29 cellular contexts compared by ENCODE assay signal in genomic region chr1:2986549-2987305, GRCh38. TPM values are rescaled to one million over a fixed set of nuclear protein-coding genes. Genes with fewer than 3 reads are reported as not detected.
DNase-seq lines count a peak whose midpoint lies in the region; ATAC-seq and TF ChIP-seq lines count a peak whose summit lies in the region.
"Had no signal": no experiment of that assay in that cellular context is flagged by ENCODE, and none has a peak within 500 bp of the region (broad histone marks: within the 10 kb centered on the region; RNA-seq: fewer than 3 reads in every experiment).

No MANE protein-coding gene starts in this region.

- no peak overlapping the region for H3K27ac ChIP-seq in HEK293 (ENCODE audit: extremely low read depth, low read depth, low read length)
- no peak overlapping the region for H3K27ac ChIP-seq in spleen
- H3K27ac ChIP-seq: SK-N-MC had no signal

- TF ChIP-seq POLR2A in spleen (IDR thresholded peaks at IDR 0.05), result no peak

- CTCF ChIA-PET in HEK293 (lab: Yijun Ruan, JAX), result interaction anchor here (0.6 to 1.0 kb wide), 3 partner anchors 13 to 324 kb away, joined by 3 to 4 read pairs (median 4); no protein-coding TSS in a partner anchor
- CTCF ChIA-PET in Caco-2 (lab: Charles Lee), result no interaction called here

- no peak overlapping the region for H3K4me3 ChIP-seq in HEK293 (ENCODE audit: low read depth, low read length)
- H3K4me3 ChIP-seq in spleen, result no peak overlapping the region
- H3K4me3 ChIP-seq in Caco-2 (ENCODE audit: low read depth, low read length), result no peak overlapping the region
- H3K4me3 ChIP-seq: GM12878, MG63, SK-N-MC had no signal

- POLR2A ChIA-PET in HEK293 (lab: Yijun Ruan, JAX) (no interaction called here), Caco-2 (lab: Charles Lee) (no interaction called here)

- no peak for TF ChIP-seq CTCF in CD14-positive monocyte (IDR thresholded peaks at IDR 0.05)
- TF ChIP-seq CTCF in HEK293 (tag by site-specific recombination; IDR thresholded peaks at IDR 0.05), result no peak
- TF ChIP-seq CTCF in spleen (IDR thresholded peaks at IDR 0.05 in 8 of 11, conservative IDR thresholded peaks at IDR 0.05 in 3 of 11), result no peak
- TF ChIP-seq CTCF in Caco-2 (IDR thresholded peaks at IDR 0.05; ENCODE audit: insufficient read depth in 1 of 2, low read depth in 1 of 2, low read length in 1 of 2, severe bottlenecking in 1 of 2, unreplicated experiment in 1 of 2), result no peak

- H3K4me1 Mint-ChIP-seq in CD14-positive monocyte (no peaks in the 10 kb centered on the region), Caco-2 (ENCODE audit: low read depth, unreplicated experiment) (no peaks in the 10 kb centered on the region)
- no peaks in the 10 kb centered on the region for H3K4me1 Mint-ChIP-seq in stimulated activated naive CD8-positive, alpha-beta T cell treated with anti-CD3 and anti-CD28 coated beads, Interleukin-15, amount 100 ng/mL, for 72 hours

- 81 to 86% (median 83%) methylated on average over 7 to 10 of the region's 10 CpGs for whole genome bisulfite sequencing in spleen, 5 donors

- H3K9me3 ChIP-seq in HEK293 (ENCODE audit: control insufficient read depth, insufficient read depth, low read depth, low read length), result no peaks in the 10 kb centered on the region
- no peaks in the 10 kb centered on the region for H3K9me3 ChIP-seq in spleen
- H3K9me3 ChIP-seq in Caco-2, result no peaks in the 10 kb centered on the region
- H3K9me3 ChIP-seq: MG63 had no signal

- DNase-seq in CD14-positive monocyte (ENCODE audit: low spot score), result peak; percentile 34
- peak; percentile 82 for DNase-seq in mesenteric fat pad (ENCODE audit: low spot score)
- DNase-seq in spleen, result peak; percentile 31
- no peak for DNase-seq in NCI-H1105 treated with DMSO at 0.1 percent for 48 hours (lab: John Stamatoyannopoulos, UW)
- no peak for DNase-seq in Caco-2
- DNase-seq in stimulated activated naive CD8-positive, alpha-beta T cell treated with anti-CD3 and anti-CD28 coated beads, Interleukin-15, amount 100 ng/mL, for 72 hours, result no peak
- DNase-seq: C1 segment of cervical spinal cord; CD8-positive, alpha-beta T cell; DMS 273 treated with DMSO at 0.1 percent for 48 hours; DMS79; EL; GDM1; HCEC 1CT; IMR-90; KG1; MG63; NCI-H1417; NCI-H1694; NCI-H2029 treated with DMSO at 0.1 percent for 48 hours; NCI-H226; NCI-H510A; NCI-H69; RPMI8226; SHP77 treated with DMSO at 0.1 percent for 48 hours had no signal

- H3K36me3 Mint-ChIP-seq in CD14-positive monocyte (no peaks in the 10 kb centered on the region), Caco-2 (ENCODE audit: insufficient read depth, unreplicated experiment) (no peaks in the 10 kb centered on the region)
- H3K36me3 Mint-ChIP-seq: CD8-positive, alpha-beta T cell had no signal

- no peak overlapping the region for H3K27ac Mint-ChIP-seq in CD14-positive monocyte
- H3K27ac Mint-ChIP-seq in Caco-2 (ENCODE audit: unreplicated experiment), result no peak overlapping the region
- H3K27ac Mint-ChIP-seq in stimulated activated naive CD8-positive, alpha-beta T cell treated with anti-CD3 and anti-CD28 coated beads, Interleukin-15, amount 100 ng/mL, for 72 hours, result no peak overlapping the region
- H3K27ac Mint-ChIP-seq: CD8-positive, alpha-beta T cell had no signal

- H3K9me3 Mint-ChIP-seq in CD14-positive monocyte (no peaks in the 10 kb centered on the region), Caco-2 (ENCODE audit: unreplicated experiment) (peaks cover 11% of the 10 kb centered on the region)
- no peaks in the 10 kb centered on the region for H3K9me3 Mint-ChIP-seq in stimulated activated naive CD8-positive, alpha-beta T cell treated with anti-CD3 and anti-CD28 coated beads, Interleukin-15, amount 100 ng/mL, for 72 hours
- H3K9me3 Mint-ChIP-seq: CD8-positive, alpha-beta T cell had no signal

- no peak overlapping the region for H3K4me3 Mint-ChIP-seq in CD14-positive monocyte
- H3K4me3 Mint-ChIP-seq in Caco-2 (ENCODE audit: unreplicated experiment), result no peak overlapping the region
- H3K4me3 Mint-ChIP-seq in stimulated activated naive CD8-positive, alpha-beta T cell treated with anti-CD3 and anti-CD28 coated beads, Interleukin-15, amount 100 ng/mL, for 72 hours, result no peak overlapping the region
- H3K4me3 Mint-ChIP-seq: CD8-positive, alpha-beta T cell had no signal

- no peak for ATAC-seq in stimulated activated naive CD8-positive, alpha-beta T cell treated with anti-CD3 and anti-CD28 coated beads, Interleukin-15, amount 100 ng/mL, for 72 hours
- ATAC-seq: CD8-positive, alpha-beta T cell; GM12878 had no signal

- no TSS peak for BruUV-seq in Caco-2 (replicated peaks; lab: Mats Ljungman, UMichigan)

- H3K27me3 Mint-ChIP-seq in CD14-positive monocyte (ENCODE audit: low read depth in 3 of 3) (peaks cover 0 to 2% (median 1%) of the 10 kb centered on the region in 3 donors), Caco-2 (ENCODE audit: insufficient read depth, unreplicated experiment) (peaks cover 14% of the 10 kb centered on the region)
- no peaks in the 10 kb centered on the region for H3K27me3 Mint-ChIP-seq in stimulated activated naive CD8-positive, alpha-beta T cell treated with anti-CD3 and anti-CD28 coated beads, Interleukin-15, amount 100 ng/mL, for 72 hours

- H3K4me1 ChIP-seq in HEK293 (ENCODE audit: control insufficient read depth, insufficient read depth, low read length) (no peaks in the 10 kb centered on the region), spleen (peaks cover 0 to 16% (median 3%) of the 10 kb centered on the region in 6 donors), Caco-2 (no peaks in the 10 kb centered on the region)

- H3K27me3 ChIP-seq in spleen (replicated peaks in 1 of 7) (peaks cover 0 to 9% (median 0%) of the 10 kb centered on the region in 7 donors), Caco-2 (replicated peaks; ENCODE audit: control insufficient read depth, insufficient read depth, low read length) (no peaks in the 10 kb centered on the region)
- H3K27me3 ChIP-seq: MG63 had no signal

- no peaks in the 10 kb centered on the region for H3K36me3 ChIP-seq in HEK293 (ENCODE audit: control insufficient read depth in 2 of 2, insufficient read depth in 1 of 2, low read length in 2 of 2)
- H3K36me3 ChIP-seq in spleen, result no peaks in the 10 kb centered on the region
- no peaks in the 10 kb centered on the region for H3K36me3 ChIP-seq in Caco-2 (ENCODE audit: control insufficient read depth, insufficient read depth, low read length)
- H3K36me3 ChIP-seq: MG63 had no signal

- intact Hi-C loops in CD14-positive monocyte (cut with micrococcal nuclease) (no loop called here), spleen (cut with DNase I; ENCODE audit: low total_unique reads) (no loop called here), Caco-2 (cut with micrococcal nuclease; ENCODE audit: unreplicated experiment) (no loop called here)

TF ChIP-seq in HEK293, 187 proteins besides CTCF, POLR2A, EP300 and RAD21:
- TF ChIP-seq SCRT2 (tag by site-specific recombination; IDR thresholded peaks at IDR 0.05), result peak; percentile 57; the same call in 1 of the 2 replicates
- no peak for TF ChIP-seq ZNF785 (tag by site-specific recombination; IDR thresholded peaks at IDR 0.05)
- no peak for TF ChIP-seq KLF1 (tag by site-specific recombination; IDR thresholded peaks at IDR 0.05)
- no peak for TF ChIP-seq ZBTB11 (tag by site-specific recombination; conservative IDR thresholded peaks at IDR 0.05; ENCODE audit: low read depth)

RNA-seq across cellular contexts. Expression of gene ACTRT2, which starts 34.5 kb away (rescaled TPM):
- polyA plus RNA-seq in CD14-positive monocyte (not detected), spleen (not detected)
- total RNA-seq in mesenteric fat pad (not detected), spleen (not detected), Caco-2 (2022) (not detected in 2 replicates)
- total RNA-seq: A673; CD8-positive, alpha-beta T cell; GM12878; H1; IMR-90 had no signal
- polyA plus RNA-seq: GM12878, H1, IMR-90 had no signal

Comparison
In these comparisons a context has a peak if more than half of its experiments do, and no peak if none do; other contexts are left out.
1. DNase-seq: peak in CD14-positive monocyte (single experiment), mesenteric fat pad (single experiment) and spleen (single experiment); none in NCI-H1105 treated with DMSO at 0.1 percent for 48 hours (single experiment), Caco-2 (0 of 2) and stimulated activated naive CD8-positive, alpha-beta T cell treated with anti-CD3 and anti-CD28 coated beads, Interleukin-15, amount 100 ng/mL, for 72 hours (0 of 2).